Comparison of ENCODE assay signal across 14 cellular contexts in genomic region chr1:59601032-59601431, GRCh38.
A peak's percentile ranks its signal among the peaks of the same experiment; 100 is the strongest.
DNase-seq lines count a peak whose midpoint lies in the region; ATAC-seq and TF ChIP-seq lines count a peak whose summit lies in the region.
"Had no signal": no experiment of that assay in that cellular context is flagged by ENCODE, and none has a peak within 500 bp of the region (broad histone marks: within the 10 kb centered on the region; RNA-seq: fewer than 3 reads in every experiment).

No MANE protein-coding gene starts in this region.

- H4K20me1 ChIP-seq in GM23248 (ENCODE audit: insufficient read depth): no peaks in the 10 kb centered on the region

- no peaks in the 10 kb centered on the region for H3K9me2 ChIP-seq in GM23248 (ENCODE audit: insufficient read depth)

- DNase-seq in GM23248 (peak; percentile 93), astrocyte of the cerebellum (ENCODE audit: low read depth) (peak; percentile 77), left ventricle myocardium superior (peak; percentile 61), omental fat pad (ENCODE audit: low spot score) (no peak), uterus (no peak), NCI-H1694 treated with DMSO at 0.1 percent for 48 hours (lab: John Stamatoyannopoulos, UW) (no peak)
- DNase-seq in activated CD8-positive, alpha-beta memory T cell treated with anti-CD3 and anti-CD28 coated beads for 24 hours: no peak
- DNase-seq: midbrain; NCI-H2171 treated with DMSO at 0.1 percent for 48 hours; NK-92 treated with Interleukin-12 subunit alpha and Interleukin-12 subunit beta, amount 100 ng/mL, for 24 hours; stimulated activated CD4-positive, alpha-beta T cell treated with anti-CD3 and anti-CD28 coated beads, Interleukin-4, amount 100 ng/mL, for 4 hours; stimulated activated naive CD4-positive, alpha-beta T cell had no signal

- 5% methylated on average over 11 of the region's 11 CpGs for WGBS in GM23248 (ENCODE audit: low coverage in 1 of 2, low lambda C conversion rate in 2 of 2, missing lambda C conversion rate in 2 of 2), 2 experiments

- in situ Hi-C loops in GM23248 (cut with MboI) (no loop called here), astrocyte of the cerebellum (cut with HindIII; ENCODE audit: low sequenced_read_pairs) (no loop called here)

- intact Hi-C loops in left ventricle myocardium superior (cut with micrococcal nuclease): no loop called here
- intact Hi-C loops in uterus (cut with DNase I; ENCODE audit: low total_unique reads): no loop called here

- peaks cover 31% of the 10 kb centered on the region for H3K4me1 ChIP-seq in GM23248 (ENCODE audit: insufficient read depth)
- peaks cover 37% of the 10 kb centered on the region for H3K4me1 ChIP-seq in skeletal muscle satellite cell (ENCODE audit: control insufficient read depth, insufficient read depth, low read length)
- H3K4me1 ChIP-seq in uterus: no peaks in the 10 kb centered on the region

- peak; percentile 97 for ATAC-seq in left ventricle myocardium superior
- ATAC-seq in omental fat pad (ENCODE audit: low FRiP score): no peak
- ATAC-seq: activated naive CD4-positive, alpha-beta T cell treated with anti-CD3 and anti-CD28 coated beads, Interleukin-2, amount 50 U/mL, for 72 hours had no signal

- peak overlapping the region; percentile 80 for H3K27ac ChIP-seq in GM23248
- no peak overlapping the region for H3K27ac ChIP-seq in uterus

- H3F3A ChIP-seq in GM23248 (ENCODE audit: insufficient read depth): peaks cover 27% of the 10 kb centered on the region

- H2AFZ ChIP-seq in GM23248: peak overlapping the region; percentile 76

- no peaks in the 10 kb centered on the region for H3K79me2 ChIP-seq in GM23248 (ENCODE audit: insufficient read depth)

- H3K4me3 ChIP-seq in GM23248: peak overlapping the region; percentile 24; the same call in 1 of the 2 replicates
- H3K4me3 ChIP-seq in astrocyte of the cerebellum (ENCODE audit: low read depth, low read length): no peak overlapping the region
- peak overlapping the region; percentile 17 for H3K4me3 ChIP-seq in skeletal muscle satellite cell (ENCODE audit: low read length)
- H3K4me3 ChIP-seq in uterus: no peak overlapping the region

- H3K4me2 ChIP-seq in GM23248 (ENCODE audit: unreplicated experiment): peak overlapping the region; percentile 63
- H3K4me2 ChIP-seq in skeletal muscle satellite cell (ENCODE audit: low read length): peak overlapping the region; percentile 15

- peak overlapping the region; percentile 53 for H3K9ac ChIP-seq in GM23248
- peak overlapping the region; percentile 15 for H3K9ac ChIP-seq in skeletal muscle satellite cell (ENCODE audit: low read depth, low read length)

- no peaks in the 10 kb centered on the region for H3K36me3 ChIP-seq in GM23248 (ENCODE audit: low read depth)
- H3K36me3 ChIP-seq in skeletal muscle satellite cell (ENCODE audit: insufficient read depth, low read length): no peaks in the 10 kb centered on the region
- H3K36me3 ChIP-seq in uterus: no peaks in the 10 kb centered on the region

- H3K27me3 ChIP-seq in GM23248 (replicated peaks; ENCODE audit: insufficient read depth): no peaks in the 10 kb centered on the region
- H3K27me3 ChIP-seq in skeletal muscle satellite cell (ENCODE audit: control insufficient read depth, insufficient read depth, low read length): no peaks in the 10 kb centered on the region
- no peaks in the 10 kb centered on the region for H3K27me3 ChIP-seq in uterus

- TF ChIP-seq CTCF in astrocyte of the cerebellum (IDR thresholded peaks at IDR 0.05; ENCODE audit: low read depth, low read length, missing control alignments) (no peak), omental fat pad (IDR thresholded peaks at IDR 0.05) (no peak), uterus (IDR thresholded peaks at IDR 0.05) (no peak)

- no peaks in the 10 kb centered on the region for H3K9me3 ChIP-seq in GM23248 (ENCODE audit: low read depth)
- no peaks in the 10 kb centered on the region for H3K9me3 ChIP-seq in skeletal muscle satellite cell (replicated peaks; ENCODE audit: low read length)
- no peaks in the 10 kb centered on the region for H3K9me3 ChIP-seq in uterus

- TF ChIP-seq POLR2A in uterus (IDR thresholded peaks at IDR 0.05): no peak

Comparison
In these comparisons a context has a peak if more than half of its experiments do, and no peak if none do; other contexts are left out.
1. DNase-seq: peak in GM23248 (single experiment), astrocyte of the cerebellum (single experiment) and left ventricle myocardium superior (single experiment); none in omental fat pad (single experiment), uterus (0 of 2), NCI-H1694 treated with DMSO at 0.1 percent for 48 hours (single experiment) and activated CD8-positive, alpha-beta memory T cell treated with anti-CD3 and anti-CD28 coated beads for 24 hours (single experiment).
2. H3K4me3 ChIP-seq: peak in GM23248 (single experiment) and skeletal muscle satellite cell (single experiment); none in astrocyte of the cerebellum (single experiment) and uterus (0 of 2).